Comparison of ENCODE assay signal across 8 cellular contexts in the genomic region with DNA sequence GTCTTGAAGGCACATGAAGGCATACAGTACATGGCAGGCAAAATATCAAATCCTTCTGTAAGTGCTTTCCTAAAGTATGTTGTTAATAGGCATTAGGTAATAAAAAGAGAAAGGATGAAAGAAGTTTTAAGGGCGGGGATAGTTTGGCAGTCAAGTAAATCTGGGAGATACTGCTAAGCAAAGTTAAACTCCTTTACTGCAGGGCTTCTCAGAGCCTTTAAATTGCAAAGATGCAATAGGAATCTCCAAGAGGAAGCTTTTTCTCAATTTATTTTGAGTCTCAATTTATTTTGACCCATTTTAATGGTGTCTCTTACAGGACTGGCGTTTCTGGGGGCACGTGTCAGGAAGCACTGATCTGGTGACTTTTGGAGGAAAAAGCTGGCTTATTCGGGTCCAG.
"Had no signal": no experiment of that assay in that cellular context is flagged by ENCODE, and none has a peak within 500 bp of the region (broad histone marks: within the 10 kb centered on the region; RNA-seq: fewer than 3 reads in every experiment).

No MANE protein-coding gene starts in this region.

- DNase-seq: GM23248, HCEC 1CT, KG1 had no signal

- H3K4me3 ChIP-seq: GM23248 had no signal

- H3K36me3 Mint-ChIP-seq: IgD-negative memory B cell had no signal

- H2AFZ ChIP-seq: GM23248 had no signal

- ATAC-seq: HepG2 had no signal

- H3K27ac ChIP-seq: GM23248, HL-60 had no signal

- H3K9ac ChIP-seq: GM23248 had no signal

- H3K9me3 Mint-ChIP-seq: H9, IgD-negative memory B cell had no signal

- H3K4me3 Mint-ChIP-seq: H9, IgD-negative memory B cell had no signal

- FAIRE-seq: H54, HepG2 had no signal
